Comparison of ENCODE assay signal across 8 cellular contexts in the genomic region with DNA sequence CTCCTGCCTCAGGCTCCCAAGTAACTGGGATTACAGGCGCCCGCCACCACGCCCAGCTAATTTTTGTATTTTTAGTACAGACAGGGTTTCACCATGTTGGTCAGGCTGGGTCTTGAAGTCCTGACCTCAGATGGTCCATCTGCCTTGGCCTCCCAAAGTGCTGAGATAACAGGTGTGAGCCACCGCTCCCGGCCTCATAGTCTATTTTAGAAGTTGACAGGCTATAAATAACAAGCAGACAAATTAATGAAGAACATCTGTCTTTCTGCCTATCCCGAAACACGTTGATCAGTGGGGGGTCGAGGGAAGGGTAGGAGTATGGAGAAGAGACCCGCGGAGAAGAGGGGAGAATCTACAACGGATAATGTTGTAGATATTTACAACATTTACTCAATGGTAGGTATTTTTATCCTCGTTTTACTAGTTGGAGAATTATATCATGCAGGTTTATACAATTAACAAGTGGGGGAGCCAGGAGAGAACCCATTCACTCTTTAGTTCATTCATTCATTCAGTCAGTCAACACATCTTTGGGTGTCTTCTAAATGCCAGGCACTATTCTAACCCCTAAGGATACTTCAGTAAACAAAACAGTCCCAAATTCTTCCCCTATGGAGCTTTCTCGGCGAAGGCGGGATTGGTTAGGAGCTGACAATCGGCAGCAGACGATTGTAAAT.
A peak's percentile ranks its signal among the peaks of the same experiment; 100 is the strongest.
DNase-seq lines count a peak whose midpoint lies in the region; ATAC-seq, FAIRE-seq and TF ChIP-seq lines count a peak whose summit lies in the region.

No MANE protein-coding gene starts in this region.

- H3K27me3 ChIP-seq in rectal smooth muscle tissue (ENCODE audit: control insufficient read depth, insufficient read depth, low read length) = no peaks in the 10 kb centered on the region

- H3K9ac ChIP-seq in rectal smooth muscle tissue (ENCODE audit: low read length) = no peak overlapping the region

- peak; percentile 1 for ATAC-seq in GM18520 (IDR thresholded peaks at IDR 0.05; ENCODE audit: unreplicated experiment)
- peak; percentile 4 for ATAC-seq in effector memory CD8-positive, alpha-beta T cell (replicated peaks)
- ATAC-seq in GM21367 (IDR thresholded peaks at IDR 0.05; ENCODE audit: unreplicated experiment) = no peak
- ATAC-seq in GM21529 (IDR thresholded peaks at IDR 0.05; ENCODE audit: unreplicated experiment) = no peak

- TF ChIP-seq CTCF in NB4 (IDR thresholded peaks at IDR 0.05; ENCODE audit: low read depth, low read length) (no peak), D721Med (IDR thresholded peaks at IDR 0.05; ENCODE audit: insufficient read depth, missing control alignments) (no peak)

- DNase-seq in NB4 (ENCODE audit: low read depth) (no peak), D721Med (ENCODE audit: insufficient read length, low spot score) (no peak)
- no peak for DNase-seq in effector memory CD8-positive, alpha-beta T cell
- no peak for DNase-seq in effector CD4-positive, alpha-beta T cell

- TF ChIP-seq POLR2A in NB4 (IDR thresholded peaks at IDR 0.05; ENCODE audit: extremely low read depth, insufficient read length) = no peak

- H3K4me3 Mint-ChIP-seq in effector memory CD8-positive, alpha-beta T cell = peak overlapping the region; percentile 80 to 83

- no peak for FAIRE-seq in D721Med (lab: Jason Lieb, UNC)

- H3K27ac Mint-ChIP-seq in effector memory CD8-positive, alpha-beta T cell = peak overlapping the region; percentile 36 to 92

- peaks cover 13% of the 10 kb centered on the region for H3K36me3 Mint-ChIP-seq in effector memory CD8-positive, alpha-beta T cell (ENCODE audit: insufficient read depth)

- peaks cover 8% of the 10 kb centered on the region for H3K4me1 ChIP-seq in rectal smooth muscle tissue (ENCODE audit: control insufficient read depth, insufficient read depth, low read length)

- H3K36me3 ChIP-seq in rectal smooth muscle tissue (ENCODE audit: control insufficient read depth, insufficient read depth, low read length) = no peaks in the 10 kb centered on the region

- peak overlapping the region; percentile 42 for H3K27ac ChIP-seq in rectal smooth muscle tissue (ENCODE audit: low read depth, low read length)

- no peaks in the 10 kb centered on the region for H3K9me3 Mint-ChIP-seq in effector memory CD8-positive, alpha-beta T cell

- H3K27me3 Mint-ChIP-seq in effector memory CD8-positive, alpha-beta T cell = no peaks in the 10 kb centered on the region

- H3K4me3 ChIP-seq in NB4 (ENCODE audit: low read depth, low read length) (peak overlapping the region; percentile 73), rectal smooth muscle tissue (ENCODE audit: low read length) (peak overlapping the region; percentile 54)

- H3K4me1 Mint-ChIP-seq in effector memory CD8-positive, alpha-beta T cell (ENCODE audit: low read depth in 2 of 2) = peaks cover 24 to 37% of the 10 kb centered on the region in 2 donors

Comparison
In these comparisons a context has a peak if more than half of its experiments do, and no peak if none do; other contexts are left out.
1. ATAC-seq: peak in GM18520 (single experiment) and effector memory CD8-positive, alpha-beta T cell (single experiment); none in GM21367 (single experiment) and GM21529 (single experiment).